ENCODE assay signal across 34 cellular contexts in genomic region chr2:25692737-25693445, GRCh38. TPM values are rescaled to one million over a fixed set of nuclear protein-coding genes. Genes with fewer than 3 reads are reported as not detected.
DNase-seq lines count a peak whose midpoint lies in the region; ATAC-seq, FAIRE-seq and TF ChIP-seq lines count a peak whose summit lies in the region.
"Had no signal": no experiment of that assay in that cellular context is flagged by ENCODE, and none has a peak within 500 bp of the region (broad histone marks: within the 10 kb centered on the region; RNA-seq: fewer than 3 reads in every experiment).

No MANE protein-coding gene starts in this region.

- H3K36me3 Mint-ChIP-seq in WTC11 = no peaks in the 10 kb centered on the region
- H3K36me3 Mint-ChIP-seq: CD8-positive, alpha-beta memory T cell had no signal

- no TSS peak for BruUV-seq in HCT116 (replicated peaks; lab: Mats Ljungman, UMichigan)

- RAD21 ChIA-PET in HCT116 (lab: Charles Lee; ENCODE audit: low non-redundant PET in 1 of 2, low total read pairs in 2 of 2, uncharacterized antibody in 2 of 2, unreplicated experiment in 2 of 2) = no interaction called here

- H4K20me1 ChIP-seq in HCT116 (ENCODE audit: insufficient read depth) = no peaks in the 10 kb centered on the region

- H3K4me3 Mint-ChIP-seq in WTC11 = no peak overlapping the region
- H3K4me3 Mint-ChIP-seq: B cell; CD8-positive, alpha-beta memory T cell; nephron; stimulated activated naive CD8-positive, alpha-beta T cell treated with anti-CD3 and anti-CD28 coated beads, Interleukin-15, Interleukin-2, amounts not matched to agents 100 ng/mL and 50 ng/mL, for 24 hours; T-helper 17 cell had no signal

- peak; percentile 69 to 70; a peak in 5 of 6 replicates for ATAC-seq in A549
- peak; percentile 73 for ATAC-seq in HCT116
- ATAC-seq in WTC11 = peak; percentile 39
- ATAC-seq in gastrocnemius medialis = no peak
- ATAC-seq: activated CD4-positive, CD25-positive, alpha-beta regulatory T cell treated with anti-CD3 and anti-CD28 coated beads, Interleukin-2, amount 50 U/mL, for 24 hours; body of pancreas; SK-N-SH treated with all-trans-retinoic acid at 6 μM for 48 hours; T-helper 17 cell had no signal

- TF ChIP-seq POLR2A in A549 (IDR thresholded peaks at IDR 0.05; ENCODE audit: low read length) = no peak
- no peak for TF ChIP-seq POLR2A in HCT116 (IDR thresholded peaks at IDR 0.05; ENCODE audit: borderline replicate concordance, extremely low read depth, insufficient read depth, insufficient read length)
- TF ChIP-seq POLR2A in lower leg skin (IDR thresholded peaks at IDR 0.05) = no peak
- no peak for TF ChIP-seq POLR2A in gastrocnemius medialis (IDR thresholded peaks at IDR 0.05)

- in situ Hi-C loops in gastrocnemius medialis (cut with MboI; ENCODE audit: low sequenced_read_pairs in 4 of 4) = no loop called here

- no peak overlapping the region for H3K9ac ChIP-seq in HCT116 (ENCODE audit: low read length)

- no peak for TF ChIP-seq RAD21 in A549 (conservative IDR thresholded peaks at IDR 0.05 in 1 of 2, IDR thresholded peaks at IDR 0.05 in 1 of 2)
- TF ChIP-seq RAD21 in HCT116 (IDR thresholded peaks at IDR 0.05; ENCODE audit: low read depth) = no peak

- intact Hi-C loops in HCT116 (cut with micrococcal nuclease) (no loop called here), lower leg skin (cut with DNase I; ENCODE audit: low total_unique reads) (no loop called here), gastrocnemius medialis (cut with DNase I; ENCODE audit: low total_unique reads) (no loop called here)

- no peaks in the 10 kb centered on the region; the same call in 1 of the 2 replicates for H3K27me3 Mint-ChIP-seq in WTC11 (ENCODE audit: low read depth)

- no peak overlapping the region for H2AFZ ChIP-seq in HCT116 (ENCODE audit: low read depth, low read length, poor library complexity, severe bottlenecking)

- POLR2A ChIA-PET in A549 (lab: Yijun Ruan, JAX) (no interaction called here), HCT116 (lab: Charles Lee) (no interaction called here), WTC11 (lab: Charles Lee) (interaction anchor here (0.7 kb wide), 1 partner anchor 43 kb away, joined by 6 read pairs; no protein-coding TSS in a partner anchor)

- H3K79me2 ChIP-seq in HCT116 (ENCODE audit: insufficient read depth, low read length) = no peaks in the 10 kb centered on the region

- no peak overlapping the region for H3K4me3 ChIP-seq in A549
- H3K4me3 ChIP-seq in HCT116 (replicated peaks in 1 of 2; ENCODE audit: low read depth in 1 of 2, low read length in 2 of 2) = no peak overlapping the region
- no peak overlapping the region for H3K4me3 ChIP-seq in lower leg skin (ENCODE audit: low read depth, poor library complexity, severe bottlenecking)
- no peak overlapping the region for H3K4me3 ChIP-seq in gastrocnemius medialis
- H3K4me3 ChIP-seq: body of pancreas, lung, ovary, testis had no signal

- H3K4me1 ChIP-seq in A549 (0 out of 3 replicates have a peak, but pooled peaks cover 4% of the 10 kb centered on the region), HCT116 (ENCODE audit: control insufficient read depth in 1 of 2, insufficient read depth in 2 of 2, low read length in 2 of 2) (peaks cover 2 to 7% of the 10 kb centered on the region in 2 experiments; a peak in 3 of 4 replicates), gastrocnemius medialis (no peaks in the 10 kb centered on the region)
- H3K4me1 ChIP-seq: body of pancreas, testis had no signal

- WGBS in A549 (ENCODE audit: missing lambda C conversion rate) = 78% methylated on average over 6 of the region's 6 CpGs
- WGBS in lower leg skin, 2 donors = 91 to 92% methylated on average over 6 of the region's 6 CpGs

- H3K27ac ChIP-seq in A549 = no peak overlapping the region
- H3K27ac ChIP-seq in HCT116 (ENCODE audit: low read depth, low read length) = no peak overlapping the region
- H3K27ac ChIP-seq in gastrocnemius medialis = no peak overlapping the region
- H3K27ac ChIP-seq: body of pancreas, ovary, testis had no signal

- no peak overlapping the region for H3K4me2 ChIP-seq in A549
- no peak overlapping the region for H3K4me2 ChIP-seq in HCT116 (ENCODE audit: low read length)

- H3K27me3 ChIP-seq in HCT116 (ENCODE audit: insufficient read depth, low read length) (peaks cover 3% of the 10 kb centered on the region; the same call in 1 of the 2 replicates), gastrocnemius medialis (no peaks in the 10 kb centered on the region)
- H3K27me3 ChIP-seq: body of pancreas, ovary, testis had no signal

- no peaks in the 10 kb centered on the region for H3K4me1 Mint-ChIP-seq in WTC11
- H3K4me1 Mint-ChIP-seq: B cell; CD8-positive, alpha-beta memory T cell; nephron; T-helper 17 cell had no signal

- no peak for DNase-seq in A549 (ENCODE audit: low read depth in 1 of 2, low spot score in 1 of 2)
- DNase-seq in HCT116 (ENCODE audit: low read depth, low spot score) = no peak
- DNase-seq in WTC11 (ENCODE audit: low spot score) = no peak
- DNase-seq in mesenteric fat pad (ENCODE audit: low spot score) = peak; percentile 35
- DNase-seq in hepatic stellate cell (ENCODE audit: low spot score) = no peak
- no peak for DNase-seq in lower leg skin (ENCODE audit: low spot score in 2 of 2)
- no peak for DNase-seq in gastrocnemius medialis
- DNase-seq in NCI-H1417 (lab: John Stamatoyannopoulos, UW) = no peak
- DNase-seq: activated CD4-positive, alpha-beta T cell treated with anti-CD3 and anti-CD28 coated beads, Interleukin-2, amount 50 U/mL, for 4 hours; activated naive CD4-positive, alpha-beta T cell treated with Interleukin-2 at 50 U/mL for 16 hours; body of pancreas; CD8-positive, alpha-beta memory T cell; cerebellar nuclear complex; DMS153; hippocampal formation; NCI-H1105; NCI-H1930; NCI-H2171 treated with DMSO at 0.1 percent for 48 hours; NCI-H510A; ovary; stimulated activated CD4-positive, alpha-beta T cell treated with anti-CD3 and anti-CD28 coated beads, Interleukin-1b, Interleukin-23, amount 100 ng/mL, for 48 hours; stimulated activated CD8-positive, alpha-beta memory T cell treated with anti-CD3 and anti-CD28 coated beads, Interleukin-4, amount 100 ng/mL, for 48 hours; T-helper 17 cell; testis had no signal

- no peaks in the 10 kb centered on the region for H3K9me3 Mint-ChIP-seq in WTC11
- H3K9me3 Mint-ChIP-seq: CD8-positive, alpha-beta memory T cell; nephron; stimulated activated naive CD8-positive, alpha-beta T cell treated with anti-CD3 and anti-CD28 coated beads, Interleukin-15, Interleukin-2, amounts not matched to agents 100 ng/mL and 50 ng/mL, for 24 hours had no signal

- H3K27ac Mint-ChIP-seq in WTC11 = no peak overlapping the region
- H3K27ac Mint-ChIP-seq: B cell; CD8-positive, alpha-beta memory T cell; nephron; stimulated activated naive CD8-positive, alpha-beta T cell treated with anti-CD3 and anti-CD28 coated beads, Interleukin-15, Interleukin-2, amounts not matched to agents 100 ng/mL and 50 ng/mL, for 24 hours; T-helper 17 cell had no signal

- H3K9me3 ChIP-seq in A549 (no peaks in the 10 kb centered on the region), HCT116 (ENCODE audit: control insufficient read depth in 1 of 2, insufficient read depth in 1 of 2, low read depth in 1 of 2, low read length in 2 of 2) (no peaks in the 10 kb centered on the region), gastrocnemius medialis (no peaks in the 10 kb centered on the region)
- H3K9me3 ChIP-seq: body of pancreas, ovary, testis had no signal

- TF ChIP-seq EP300 in A549 (IDR thresholded peaks at IDR 0.05) = no peak

- no peak for FAIRE-seq in A549 (lab: Jason Lieb, UNC)
- FAIRE-seq: endometrium, GM12891, H54, TTC549 had no signal

- H3K36me3 ChIP-seq in HCT116 (ENCODE audit: control insufficient read depth in 1 of 2, insufficient read depth in 2 of 2, low read length in 2 of 2) = no peaks in the 10 kb centered on the region
- H3K36me3 ChIP-seq in gastrocnemius medialis = no peaks in the 10 kb centered on the region
- H3K36me3 ChIP-seq: ovary had no signal

- CTCF ChIA-PET in A549 (lab: Yijun Ruan, JAX) = interaction anchor here (0.7 to 8.0 kb wide), 6 partner anchors 7 to 776 kb away, joined by 3 to 80 read pairs (median 4); no protein-coding TSS in a partner anchor
- CTCF ChIA-PET in HCT116 (lab: Charles Lee) = interaction anchor here (0.7 kb wide), 1 partner anchor 188 kb away, joined by 3 read pairs; no protein-coding TSS in a partner anchor
- CTCF ChIA-PET in WTC11 (lab: Charles Lee) = interaction anchor here (0.6 to 2.5 kb wide), 3 partner anchors 7 to 305 kb away, joined by 4 to 12 read pairs (median 6); no protein-coding TSS in a partner anchor

- TF ChIP-seq CTCF in A549 (IDR thresholded peaks at IDR 0.05) (no peak), HCT116 (IDR thresholded peaks at IDR 0.05 in 2 of 3, conservative IDR thresholded peaks at IDR 0.05 in 1 of 3; ENCODE audit: borderline replicate concordance in 1 of 3, insufficient read depth in 1 of 3, low read depth in 2 of 3, low read length in 2 of 3) (peak in 2 of 3 experiments; percentile 27 to 38; a peak in 3 of 6 replicates), WTC11 (IDR thresholded peaks at IDR 0.05) (no peak), lower leg skin (IDR thresholded peaks at IDR 0.05) (no peak), gastrocnemius medialis (IDR thresholded peaks at IDR 0.05 in 4 of 5, conservative IDR thresholded peaks at IDR 0.05 in 1 of 5) (no peak)

- no peaks in the 10 kb centered on the region for H3K9me2 ChIP-seq in HCT116 (ENCODE audit: insufficient read depth)

TF ChIP-seq in A549, 52 proteins besides CTCF, POLR2A, EP300 and RAD21 (continues in another document):
- TF ChIP-seq ZFP36 (IDR thresholded peaks at IDR 0.05; ENCODE audit: borderline replicate concordance, partially characterized antibody) (no peak), FOSL2 (IDR thresholded peaks at IDR 0.05) (no peak), FOSL2 (CRISPR knock-in tag; IDR thresholded peaks at IDR 0.05) (no peak)

TF ChIP-seq in HCT116, 20 proteins besides CTCF, POLR2A, EP300 and RAD21 (continues in another document):
- no peak for TF ChIP-seq ZFX (IDR thresholded peaks at IDR 0.05)

TF ChIP-seq in WTC11, 78 proteins besides CTCF, POLR2A, EP300 and RAD21 (continues in another document):
- TF ChIP-seq MXD4 (CRISPR knock-in tag; IDR thresholded peaks at IDR 0.05; ENCODE audit: borderline replicate concordance) (no peak), SMAD3 (CRISPR knock-in tag; IDR thresholded peaks at IDR 0.05; ENCODE audit: borderline replicate concordance) (no peak)

RNA-seq across cellular contexts. Expression of gene DTNB, which starts 19.5 kb away (rescaled TPM):
- 32.6 and 41.2 TPM in 2 replicates for polyA plus RNA-seq in A549 (2011; rRNA removed)
- 16.8 and 19.1 TPM in 2 replicates for polyA plus RNA-seq in A549 (2012; cell fraction: cytosol; rRNA removed)
- polyA plus RNA-seq in A549 (2012; cell fraction: nucleus; rRNA removed) = 17.0 and 21.0 TPM in 2 replicates
- 11.2 to 12.1 TPM (median 12.0 TPM) in 3 replicates for polyA plus RNA-seq in A549 (2017; fragmentation: RNase III; extraction: RNeasy Plus Mini Kit Qiagen cat#74134 plus additional on column Dnase treatment)
- polyA minus RNA-seq in A549 (2011; rRNA and poly(A)+ RNA removed) = 40.3 and 40.5 TPM in 2 replicates
- 30.2 TPM for total RNA-seq in HCT116 (2021; ENCODE audit: unreplicated experiment)
- 25.2 and 29.8 TPM in 2 replicates for polyA plus RNA-seq in HCT116 (2012)
- 39.9 to 46.3 TPM (median 44.5 TPM) in 3 replicates for total RNA-seq in WTC11 (2021)
- total RNA-seq in mesenteric fat pad = 15.6 TPM
- 10 to 100 TPM in 3 of 4 donors, 1 to 10 TPM in 1; 8.8 to 15.2 (median 12.7) TPM for total RNA-seq in lower leg skin
- 1 to 10 TPM; 1.0 to 6.6 (median 4.1) TPM for total RNA-seq in gastrocnemius medialis

Comparison
In these comparisons a context has a peak if more than half of its experiments do, and no peak if none do; other contexts are left out.
1. ATAC-seq: peak in A549 (2 of 2), HCT116 (single experiment) and WTC11 (single experiment); none in gastrocnemius medialis (0 of 2).
2. CTCF ChIP-seq: peak in HCT116 (2 of 3); none in A549 (single experiment), WTC11 (single experiment), lower leg skin (0 of 3) and gastrocnemius medialis (0 of 5).